Comparison of ENCODE assay signal across 10 cellular contexts in the genomic region with DNA sequence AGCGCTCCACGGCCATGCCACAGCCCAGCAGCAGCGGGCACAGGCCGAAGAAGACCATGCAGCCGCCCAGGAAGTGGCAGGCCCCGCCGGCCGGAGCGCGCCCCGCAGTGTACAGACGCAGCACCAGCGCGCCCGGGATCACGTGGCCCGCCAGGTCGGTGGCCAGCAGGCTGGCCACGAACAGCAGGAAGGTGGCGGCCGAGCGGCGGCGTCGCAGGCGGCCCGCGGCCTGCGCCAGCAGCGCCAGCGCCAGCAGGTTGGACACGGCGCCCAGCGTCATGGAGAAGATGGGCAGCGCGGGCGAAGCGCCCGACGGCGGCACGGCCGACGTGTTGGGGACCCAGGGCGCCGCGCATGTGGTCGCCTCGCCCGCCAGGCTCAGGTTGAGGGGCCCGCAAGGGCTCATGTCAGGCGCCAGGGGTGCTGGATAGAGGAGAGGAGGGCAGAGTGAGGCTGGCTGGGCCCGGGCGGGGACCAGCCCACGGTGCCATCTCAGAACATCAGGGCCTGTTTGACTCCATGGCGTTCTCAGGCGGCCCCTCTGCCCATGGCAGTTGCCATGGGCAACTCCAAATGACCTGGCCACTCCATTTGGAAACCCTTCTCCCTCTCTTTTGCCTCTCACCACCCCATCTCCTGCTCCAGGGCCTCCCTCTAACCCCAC.
DNase-seq lines count a peak whose midpoint lies in the region; ATAC-seq and TF ChIP-seq lines count a peak whose summit lies in the region.
"Had no signal": no experiment of that assay in that cellular context is flagged by ENCODE, and none has a peak within 500 bp of the region (broad histone marks: within the 10 kb centered on the region; RNA-seq: fewer than 3 reads in every experiment).

No MANE protein-coding gene starts in this region.

- H3K4me1 ChIP-seq in parathyroid adenoma, result peaks cover 11% of the 10 kb centered on the region

- no peak overlapping the region for H3K4me3 ChIP-seq in parathyroid adenoma (ENCODE audit: low read depth, low read length)
- H3K4me3 ChIP-seq: SJSA1 had no signal

- peak overlapping the region; percentile 44 for H3K4me2 ChIP-seq in parathyroid adenoma (ENCODE audit: low read length)

- no peak for ATAC-seq in GM21381 (IDR thresholded peaks at IDR 0.05; ENCODE audit: unreplicated experiment)

- H2AFZ ChIP-seq in parathyroid adenoma, result no peak overlapping the region

- no peaks in the 10 kb centered on the region for H3K9me3 ChIP-seq in parathyroid adenoma (ENCODE audit: control insufficient read depth, low read length)

- H3K9ac ChIP-seq in parathyroid adenoma, result no peak overlapping the region

- no peaks in the 10 kb centered on the region for H3K27me3 ChIP-seq in parathyroid adenoma (ENCODE audit: control insufficient read depth, insufficient read depth, low read length)

- H3K27ac ChIP-seq in parathyroid adenoma, result no peak overlapping the region
- H3K27ac ChIP-seq: SJSA1 had no signal

- H3K36me3 ChIP-seq in parathyroid adenoma (ENCODE audit: control insufficient read depth, insufficient read depth, low read length), result no peaks in the 10 kb centered on the region

- peak; percentile 48 for DNase-seq in D341Med (ENCODE audit: low spot score)
- DNase-seq in HK-2 (ENCODE audit: unreplicated experiment), result peak; percentile 45
- peak; percentile 16 for DNase-seq in epidermal melanocyte (ENCODE audit: insufficient read length, low spot score)
- DNase-seq in stimulated activated CD4-positive, alpha-beta T cell treated with anti-CD3 and anti-CD28 coated beads, Interleukin-1b, Interleukin-23, amount 100 ng/mL, for 48 hours, result no peak
- DNase-seq in OCI-M1 (lab: John Stamatoyannopoulos, UW), result no peak
- no peak for DNase-seq in activated CD4-positive, alpha-beta T cell treated with anti-CD3 and anti-CD28 coated beads for 1 hour
- DNase-seq: activated CD4-positive, alpha-beta T cell treated with anti-CD3 and anti-CD28 coated beads, Interleukin-2, amount 50 U/mL, for 48 hours had no signal

- no peak for TF ChIP-seq CTCF in parathyroid adenoma (IDR thresholded peaks at IDR 0.05)

- no peaks in the 10 kb centered on the region for H3K79me2 ChIP-seq in parathyroid adenoma

Comparison
In these comparisons a context has a peak if more than half of its experiments do, and no peak if none do; other contexts are left out.
1. DNase-seq: peak in D341Med (single experiment), HK-2 (single experiment) and epidermal melanocyte (single experiment); none in stimulated activated CD4-positive, alpha-beta T cell treated with anti-CD3 and anti-CD28 coated beads, Interleukin-1b, Interleukin-23, amount 100 ng/mL, for 48 hours (single experiment), OCI-M1 (single experiment) and activated CD4-positive, alpha-beta T cell treated with anti-CD3 and anti-CD28 coated beads for 1 hour (single experiment).